Comparison of ENCODE assay signal across 22 cellular contexts in the genomic region with DNA sequence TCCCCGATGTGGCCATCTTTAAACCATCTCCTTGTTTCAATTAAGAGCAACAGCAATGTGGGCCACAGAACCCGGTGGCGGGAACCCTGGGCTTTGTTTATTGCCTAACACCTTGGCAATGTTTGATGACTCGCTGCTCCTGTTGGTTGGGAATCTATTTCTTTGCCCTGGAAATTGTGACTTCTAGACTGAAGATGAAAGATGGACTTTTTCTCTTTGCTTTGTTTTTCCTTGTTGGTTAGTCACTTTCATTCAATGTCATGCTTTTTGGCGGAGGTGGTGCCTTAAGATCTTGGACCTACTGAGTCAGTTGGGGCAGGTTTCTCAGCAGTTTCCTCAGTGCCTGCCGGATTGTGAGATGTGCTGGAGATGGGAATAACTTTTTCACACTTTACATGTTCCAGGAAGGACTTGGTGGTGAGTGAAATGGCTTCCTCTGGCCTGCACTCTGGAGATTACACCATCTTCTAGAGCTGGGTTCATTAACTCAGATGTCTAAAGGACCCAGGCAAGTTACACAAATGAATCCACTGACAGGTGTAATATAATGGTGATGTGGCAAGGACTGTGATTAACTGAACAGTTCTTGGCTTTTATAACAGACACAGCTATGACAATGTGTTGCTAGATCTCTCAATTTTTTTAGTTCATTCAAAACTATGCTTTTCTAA. TPM values are rescaled to one million over a fixed set of nuclear protein-coding genes. Genes with fewer than 3 reads are reported as not detected.
DNase-seq lines count a peak whose midpoint lies in the region; ATAC-seq and TF ChIP-seq lines count a peak whose summit lies in the region.
"Had no signal": no experiment of that assay in that cellular context is flagged by ENCODE, and none has a peak within 500 bp of the region (broad histone marks: within the 10 kb centered on the region; RNA-seq: fewer than 3 reads in every experiment).

No MANE protein-coding gene starts in this region.

- H3K36me3 ChIP-seq in naive thymus-derived CD4-positive, alpha-beta T cell (ENCODE audit: control insufficient read depth in 2 of 3, insufficient read depth in 3 of 3, low read length in 3 of 3) = no peaks in the 10 kb centered on the region
- H3K36me3 ChIP-seq in transverse colon = no peaks in the 10 kb centered on the region
- H3K36me3 ChIP-seq: prostate gland had no signal

- no peak for TF ChIP-seq EP300 in transverse colon (IDR thresholded peaks at IDR 0.05; ENCODE audit: low read depth)

- no peak overlapping the region for H3K4me3 ChIP-seq in naive thymus-derived CD4-positive, alpha-beta T cell (ENCODE audit: low read length)
- H3K4me3 ChIP-seq in transverse colon = no peak overlapping the region
- H3K4me3 ChIP-seq: prostate gland had no signal

- no peak for ATAC-seq in naive thymus-derived CD4-positive, alpha-beta T cell
- ATAC-seq: CD8-positive, alpha-beta T cell had no signal

- H3K27ac Mint-ChIP-seq in activated T-helper 2 cell treated with anti-CD3 and anti-CD28 coated beads, Interferon-gamma antibody, Interleukin-2, Interleukin-4, amounts not matched to agents 10 μg/mL and 5 μg/mL and 100 μg/mL, durations not matched to agents 14 hours and 24 hours and 36 hours = peak overlapping the region; percentile 80
- peak overlapping the region in 7 of 9 donors; percentile 9 to 84 (median 26) for H3K27ac Mint-ChIP-seq in naive thymus-derived CD4-positive, alpha-beta T cell
- peak overlapping the region; percentile 68 for H3K27ac Mint-ChIP-seq in stimulated activated naive CD8-positive, alpha-beta T cell treated with anti-CD3 and anti-CD28 coated beads, Interleukin-15, Interleukin-2, amounts not matched to agents 100 ng/mL and 50 ng/mL, for 24 hours
- H3K27ac Mint-ChIP-seq: activated naive CD8-positive, alpha-beta T cell treated with anti-CD3 and anti-CD28 coated beads, Interleukin-2, amount 10 ng/mL, durations not matched to agents 7 days and 5 days; CD8-positive, alpha-beta T cell; dendritic cell treated with granulocyte-macrophage colony-stimulating factor and Interleukin-4, amounts not matched to agents 40 ng/mL and 50 ng/mL, for 4 days; nephron had no signal

- H3K4me1 ChIP-seq in naive thymus-derived CD4-positive, alpha-beta T cell (ENCODE audit: control insufficient read depth in 2 of 2, insufficient read depth in 2 of 2, low read length in 2 of 2) = peaks cover 0 to 8% of the 10 kb centered on the region in 2 donors
- no peaks in the 10 kb centered on the region for H3K4me1 ChIP-seq in transverse colon
- H3K4me1 ChIP-seq: prostate gland had no signal

- H3K9me3 ChIP-seq in naive thymus-derived CD4-positive, alpha-beta T cell (ENCODE audit: control insufficient read depth in 2 of 3, low read length in 3 of 3) = no peaks in the 10 kb centered on the region
- H3K9me3 ChIP-seq in transverse colon = no peaks in the 10 kb centered on the region
- H3K9me3 ChIP-seq: prostate gland had no signal

- peak; percentile 12 for DNase-seq in stimulated activated naive CD4-positive, alpha-beta T cell treated with Interleukin-2 at 50 U/mL for 16 hours (lab: John Stamatoyannopoulos, UW)
- DNase-seq in stimulated activated naive CD4-positive, alpha-beta T cell (lab: John Stamatoyannopoulos, UW) = no peak
- DNase-seq in activated T-helper 2 cell treated with anti-CD3 and anti-CD28 coated beads, Interferon-gamma antibody, Interleukin-2, Interleukin-4, amounts not matched to agents 10 μg/mL and 5 μg/mL and 100 μg/mL, durations not matched to agents 14 hours and 24 hours and 36 hours (ENCODE audit: low spot score) = no peak
- DNase-seq in naive thymus-derived CD4-positive, alpha-beta T cell = peak in 1 of 9 donors; percentile 51
- DNase-seq in transverse colon (no peak), NCI-H1105 treated with DMSO at 0.1 percent for 48 hours (lab: John Stamatoyannopoulos, UW) (no peak), anterior cingulate cortex (lab: John Stamatoyannopoulos, UW) (no peak)
- DNase-seq: activated naive CD8-positive, alpha-beta T cell treated with anti-CD3 and anti-CD28 coated beads, Interleukin-2, amount 10 ng/mL, durations not matched to agents 7 days and 5 days; CD8-positive, alpha-beta T cell; foreskin melanocyte; hypothalamus; IMR-90; kidney; NCI-H187 treated with DMSO at 0.1 percent for 48 hours; NCI-H446; RPMI8226; small intestine had no signal

- peaks cover 45% of the 10 kb centered on the region for H3K4me1 Mint-ChIP-seq in activated T-helper 2 cell treated with anti-CD3 and anti-CD28 coated beads, Interferon-gamma antibody, Interleukin-2, Interleukin-4, amounts not matched to agents 10 μg/mL and 5 μg/mL and 100 μg/mL, durations not matched to agents 14 hours and 24 hours and 36 hours (ENCODE audit: low read depth)
- H3K4me1 Mint-ChIP-seq in naive thymus-derived CD4-positive, alpha-beta T cell = peaks cover 19 to 64% (median 53%) of the 10 kb centered on the region in 7 donors
- H3K4me1 Mint-ChIP-seq in stimulated activated naive CD8-positive, alpha-beta T cell treated with anti-CD3 and anti-CD28 coated beads, Interleukin-15, Interleukin-2, amounts not matched to agents 100 ng/mL and 50 ng/mL, for 24 hours (ENCODE audit: low read depth) = peaks cover 43% of the 10 kb centered on the region

- TF ChIP-seq CTCF in transverse colon (IDR thresholded peaks at IDR 0.05) = no peak

- H3K27me3 Mint-ChIP-seq in activated T-helper 2 cell treated with anti-CD3 and anti-CD28 coated beads, Interferon-gamma antibody, Interleukin-2, Interleukin-4, amounts not matched to agents 10 μg/mL and 5 μg/mL and 100 μg/mL, durations not matched to agents 14 hours and 24 hours and 36 hours (ENCODE audit: low read depth) = no peaks in the 10 kb centered on the region
- peaks cover 0 to 7% (median 0%) of the 10 kb centered on the region in 5 donors for H3K27me3 Mint-ChIP-seq in naive thymus-derived CD4-positive, alpha-beta T cell
- H3K27me3 Mint-ChIP-seq in stimulated activated naive CD8-positive, alpha-beta T cell treated with anti-CD3 and anti-CD28 coated beads, Interleukin-15, Interleukin-2, amounts not matched to agents 100 ng/mL and 50 ng/mL, for 24 hours = peaks cover 12% of the 10 kb centered on the region
- H3K27me3 Mint-ChIP-seq: activated naive CD8-positive, alpha-beta T cell treated with anti-CD3 and anti-CD28 coated beads, Interleukin-2, amount 10 ng/mL, durations not matched to agents 7 days and 5 days had no signal

- intact Hi-C loops in activated T-helper 2 cell treated with anti-CD3 and anti-CD28 coated beads, Interferon-gamma antibody, Interleukin-2, Interleukin-4, amounts not matched to agents 10 μg/mL and 5 μg/mL and 100 μg/mL, durations not matched to agents 14 hours and 24 hours and 36 hours (cut with micrococcal nuclease) = no loop called here
- intact Hi-C loops in naive thymus-derived CD4-positive, alpha-beta T cell (cut with micrococcal nuclease) = no loop called here
- intact Hi-C loops in transverse colon (cut with DNase I; ENCODE audit: low total_unique reads) = no loop called here

- POLR2A ChIA-PET in naive thymus-derived CD4-positive, alpha-beta T cell (lab: Charles Lee) = interaction anchor here (1.0 to 2.1 kb wide), 3 partner anchors 15 to 46 kb away, joined by 3 to 7 read pairs (median 3); no protein-coding TSS in a partner anchor

- no peak for TF ChIP-seq POLR2A in transverse colon (IDR thresholded peaks at IDR 0.05)

- H3K36me3 Mint-ChIP-seq in activated T-helper 2 cell treated with anti-CD3 and anti-CD28 coated beads, Interferon-gamma antibody, Interleukin-2, Interleukin-4, amounts not matched to agents 10 μg/mL and 5 μg/mL and 100 μg/mL, durations not matched to agents 14 hours and 24 hours and 36 hours (ENCODE audit: low read depth) = peaks cover 4% of the 10 kb centered on the region
- peaks cover 0 to 17% (median 11%) of the 10 kb centered on the region in 5 donors for H3K36me3 Mint-ChIP-seq in naive thymus-derived CD4-positive, alpha-beta T cell
- H3K36me3 Mint-ChIP-seq in stimulated activated naive CD8-positive, alpha-beta T cell treated with anti-CD3 and anti-CD28 coated beads, Interleukin-15, Interleukin-2, amounts not matched to agents 100 ng/mL and 50 ng/mL, for 24 hours (ENCODE audit: low read depth) = no peaks in the 10 kb centered on the region
- H3K36me3 Mint-ChIP-seq: activated naive CD8-positive, alpha-beta T cell treated with anti-CD3 and anti-CD28 coated beads, Interleukin-2, amount 10 ng/mL, durations not matched to agents 7 days and 5 days; CD8-positive, alpha-beta T cell had no signal

- no peak overlapping the region for H3K27ac ChIP-seq in naive thymus-derived CD4-positive, alpha-beta T cell (ENCODE audit: low read depth, low read length)
- no peak overlapping the region for H3K27ac ChIP-seq in transverse colon
- H3K27ac ChIP-seq: prostate gland had no signal

- CTCF ChIA-PET in naive thymus-derived CD4-positive, alpha-beta T cell (lab: Charles Lee) = interaction anchor here (0.6 to 2.0 kb wide), 2 partner anchors 716 to 887 kb away, joined by 3 to 14 read pairs; no protein-coding TSS in a partner anchor

- WGBS in transverse colon (ENCODE audit: low coverage in 1 of 2), 2 donors = 82 to 84% methylated on average over 4 to 6 of the region's 6 CpGs

- H3K9me3 Mint-ChIP-seq in activated T-helper 2 cell treated with anti-CD3 and anti-CD28 coated beads, Interferon-gamma antibody, Interleukin-2, Interleukin-4, amounts not matched to agents 10 μg/mL and 5 μg/mL and 100 μg/mL, durations not matched to agents 14 hours and 24 hours and 36 hours = no peaks in the 10 kb centered on the region
- H3K9me3 Mint-ChIP-seq in naive thymus-derived CD4-positive, alpha-beta T cell = peaks cover 0 to 4% (median 0%) of the 10 kb centered on the region in 11 donors
- no peaks in the 10 kb centered on the region for H3K9me3 Mint-ChIP-seq in stimulated activated naive CD8-positive, alpha-beta T cell treated with anti-CD3 and anti-CD28 coated beads, Interleukin-15, Interleukin-2, amounts not matched to agents 100 ng/mL and 50 ng/mL, for 24 hours
- H3K9me3 Mint-ChIP-seq: activated naive CD8-positive, alpha-beta T cell treated with anti-CD3 and anti-CD28 coated beads, Interleukin-2, amount 10 ng/mL, durations not matched to agents 7 days and 5 days; CD8-positive, alpha-beta T cell; dendritic cell treated with granulocyte-macrophage colony-stimulating factor and Interleukin-4, amounts not matched to agents 40 ng/mL and 50 ng/mL, for 4 days; nephron had no signal

- no peaks in the 10 kb centered on the region for H3K27me3 ChIP-seq in naive thymus-derived CD4-positive, alpha-beta T cell (ENCODE audit: control insufficient read depth in 2 of 2, insufficient read depth in 2 of 2, low read length in 2 of 2)
- no peaks in the 10 kb centered on the region for H3K27me3 ChIP-seq in transverse colon

- in situ Hi-C loops in transverse colon (cut with MboI; ENCODE audit: low pct_ligation_motif_present in 1 of 4, low pct_unique_long_range_greater_than_20kb in 1 of 4, low sequenced_read_pairs in 3 of 4) = no loop called here

- H3K4me3 Mint-ChIP-seq in activated T-helper 2 cell treated with anti-CD3 and anti-CD28 coated beads, Interferon-gamma antibody, Interleukin-2, Interleukin-4, amounts not matched to agents 10 μg/mL and 5 μg/mL and 100 μg/mL, durations not matched to agents 14 hours and 24 hours and 36 hours (ENCODE audit: low read depth) = no peak overlapping the region
- peak overlapping the region in 2 of 10 donors; percentile 10 to 18 for H3K4me3 Mint-ChIP-seq in naive thymus-derived CD4-positive, alpha-beta T cell
- H3K4me3 Mint-ChIP-seq in stimulated activated naive CD8-positive, alpha-beta T cell treated with anti-CD3 and anti-CD28 coated beads, Interleukin-15, Interleukin-2, amounts not matched to agents 100 ng/mL and 50 ng/mL, for 24 hours = no peak overlapping the region
- H3K4me3 Mint-ChIP-seq: activated naive CD8-positive, alpha-beta T cell treated with anti-CD3 and anti-CD28 coated beads, Interleukin-2, amount 10 ng/mL, durations not matched to agents 7 days and 5 days; CD8-positive, alpha-beta T cell; dendritic cell treated with granulocyte-macrophage colony-stimulating factor and Interleukin-4, amounts not matched to agents 40 ng/mL and 50 ng/mL, for 4 days; nephron had no signal

RNA-seq across cellular contexts. Expression of gene TSHZ2, which starts 56.3 kb away (rescaled TPM):
- 19.8 and 23.0 TPM in 2 replicates for total RNA-seq in activated T-helper 2 cell treated with anti-CD3 and anti-CD28 coated beads, Interferon-gamma antibody, Interleukin-2, Interleukin-4, amounts not matched to agents 10 μg/mL and 5 μg/mL and 100 μg/mL, durations not matched to agents 14 hours and 24 hours and 36 hours
- 10 to 100 TPM; 21.0 to 84.5 (median 59.2) TPM for total RNA-seq in naive thymus-derived CD4-positive, alpha-beta T cell
- 1 to 10 TPM; 6.0 to 7.7 TPM for polyA plus RNA-seq in naive thymus-derived CD4-positive, alpha-beta T cell
- total RNA-seq in transverse colon = 10 to 100 TPM in 1 of 4 donors, 1 to 10 TPM in 3; 1.9 to 12.9 (median 5.0) TPM
- total RNA-seq: endothelial cell of umbilical vein had no signal
- polyA plus RNA-seq: endothelial cell of umbilical vein had no signal

Comparison
In these comparisons a context has a peak if more than half of its experiments do, and no peak if none do; other contexts are left out.
1. H3K27ac Mint-ChIP-seq: peak in every context shown above with its lines; median percentile 80 in activated T-helper 2 cell treated with anti-CD3 and anti-CD28 coated beads, Interferon-gamma antibody, Interleukin-2, Interleukin-4, amounts not matched to agents 10 μg/mL and 5 μg/mL and 100 μg/mL, durations not matched to agents 14 hours and 24 hours and 36 hours; 68 in stimulated activated naive CD8-positive, alpha-beta T cell treated with anti-CD3 and anti-CD28 coated beads, Interleukin-15, Interleukin-2, amounts not matched to agents 100 ng/mL and 50 ng/mL, for 24 hours; 26 in naive thymus-derived CD4-positive, alpha-beta T cell.